Comparison of ENCODE assay signal across 7 cellular contexts in genomic region chr2:40101076-40101688, GRCh38.
A peak's percentile ranks its signal among the peaks of the same experiment; 100 is the strongest.
DNase-seq lines count a peak whose midpoint lies in the region; ATAC-seq and TF ChIP-seq lines count a peak whose summit lies in the region.

No MANE protein-coding gene starts in this region.

- H3F3A ChIP-seq in neural cell (ENCODE audit: insufficient read depth, low read length, poor library complexity, severe bottlenecking): peaks cover 3% of the 10 kb centered on the region

- H3K4me3 ChIP-seq in neural cell (ENCODE audit: low read length) (peak overlapping the region; percentile 20), Peyer's patch (no peak overlapping the region), suprapubic skin (no peak overlapping the region)

- no peaks in the 10 kb centered on the region for H4K20me1 ChIP-seq in neural cell (ENCODE audit: insufficient read depth)

- no peak overlapping the region for H3K9ac ChIP-seq in neural cell (ENCODE audit: low read length)

- no peaks in the 10 kb centered on the region for H3K9me2 ChIP-seq in neural cell (ENCODE audit: insufficient read depth, low read length)

- peak; percentile 23 for DNase-seq in SK-N-DZ (ENCODE audit: low spot score)
- DNase-seq in Peyer's patch: no peak
- DNase-seq in suprapubic skin (ENCODE audit: low spot score in 2 of 2): no peak
- DNase-seq in NCI-H1105 treated with DMSO at 0.1 percent for 48 hours (lab: John Stamatoyannopoulos, UW): no peak

- TF ChIP-seq POLR2A in Peyer's patch (IDR thresholded peaks at IDR 0.05) (no peak), suprapubic skin (IDR thresholded peaks at IDR 0.05) (no peak)

- peak overlapping the region; percentile 7 for H3K27ac ChIP-seq in neural cell (ENCODE audit: low read length)
- H3K27ac ChIP-seq in Peyer's patch: no peak overlapping the region
- H3K27ac ChIP-seq in suprapubic skin: no peak overlapping the region

- peak overlapping the region; percentile 8 for H3K4me2 ChIP-seq in neural cell (ENCODE audit: low read length)

- no peaks in the 10 kb centered on the region for H3K4me1 ChIP-seq in Peyer's patch
- H3K4me1 ChIP-seq in suprapubic skin: no peaks in the 10 kb centered on the region

- WGBS in suprapubic skin: 50% methylated on average over 1 of the region's 1 CpG

- TF ChIP-seq EP300 in neural cell (conservative IDR thresholded peaks at IDR 0.05; ENCODE audit: poor library complexity, severe bottlenecking) (no peak), suprapubic skin (IDR thresholded peaks at IDR 0.05) (no peak)

- H3K27me3 ChIP-seq in neural cell (ENCODE audit: insufficient read depth, low read depth, low read length): no peaks in the 10 kb centered on the region
- H3K27me3 ChIP-seq in Peyer's patch: no peaks in the 10 kb centered on the region
- H3K27me3 ChIP-seq in suprapubic skin: no peaks in the 10 kb centered on the region

- H3K79me2 ChIP-seq in neural cell (replicated peaks; ENCODE audit: insufficient read depth, low read length): no peaks in the 10 kb centered on the region

- H2AFZ ChIP-seq in neural cell (ENCODE audit: low read depth, low read length): no peak overlapping the region

- ATAC-seq in GM18907 (IDR thresholded peaks at IDR 0.05; ENCODE audit: unreplicated experiment): peak; percentile 65
- ATAC-seq in HG03060 (IDR thresholded peaks at IDR 0.05; ENCODE audit: low read depth, unreplicated experiment): peak; percentile 60

- no peak for TF ChIP-seq RAD21 in neural cell (conservative IDR thresholded peaks at IDR 0.05)

- H3K36me3 ChIP-seq in neural cell (ENCODE audit: insufficient read depth, low read length): no peaks in the 10 kb centered on the region
- no peaks in the 10 kb centered on the region for H3K36me3 ChIP-seq in Peyer's patch
- no peaks in the 10 kb centered on the region for H3K36me3 ChIP-seq in suprapubic skin

- TF ChIP-seq CTCF in neural cell (IDR thresholded peaks at IDR 0.05; ENCODE audit: poor library complexity, severe bottlenecking) (no peak), Peyer's patch (IDR thresholded peaks at IDR 0.05) (no peak), suprapubic skin (IDR thresholded peaks at IDR 0.05) (no peak)

- no peaks in the 10 kb centered on the region for H3K9me3 ChIP-seq in neural cell (ENCODE audit: low read length)
- H3K9me3 ChIP-seq in Peyer's patch: no peaks in the 10 kb centered on the region
- no peaks in the 10 kb centered on the region for H3K9me3 ChIP-seq in suprapubic skin

TF ChIP-seq in neural cell, 6 proteins besides CTCF, POLR2A, EP300 and RAD21:
- TF ChIP-seq EZH2 (IDR thresholded peaks at IDR 0.05; ENCODE audit: borderline replicate concordance, insufficient read depth, low read length, poor library complexity, severe bottlenecking) (no peak), TAF1 (IDR thresholded peaks at IDR 0.05; ENCODE audit: low read depth) (no peak), POLR2AphosphoS5 (IDR thresholded peaks at IDR 0.05) (no peak), SMC3 (conservative IDR thresholded peaks at IDR 0.05; ENCODE audit: poor library complexity) (no peak), REST (IDR thresholded peaks at IDR 0.05; ENCODE audit: borderline replicate concordance) (no peak), MXI1 (conservative IDR thresholded peaks at IDR 0.05; ENCODE audit: poor library complexity, severe bottlenecking) (no peak)
